In the genomic region with DNA sequence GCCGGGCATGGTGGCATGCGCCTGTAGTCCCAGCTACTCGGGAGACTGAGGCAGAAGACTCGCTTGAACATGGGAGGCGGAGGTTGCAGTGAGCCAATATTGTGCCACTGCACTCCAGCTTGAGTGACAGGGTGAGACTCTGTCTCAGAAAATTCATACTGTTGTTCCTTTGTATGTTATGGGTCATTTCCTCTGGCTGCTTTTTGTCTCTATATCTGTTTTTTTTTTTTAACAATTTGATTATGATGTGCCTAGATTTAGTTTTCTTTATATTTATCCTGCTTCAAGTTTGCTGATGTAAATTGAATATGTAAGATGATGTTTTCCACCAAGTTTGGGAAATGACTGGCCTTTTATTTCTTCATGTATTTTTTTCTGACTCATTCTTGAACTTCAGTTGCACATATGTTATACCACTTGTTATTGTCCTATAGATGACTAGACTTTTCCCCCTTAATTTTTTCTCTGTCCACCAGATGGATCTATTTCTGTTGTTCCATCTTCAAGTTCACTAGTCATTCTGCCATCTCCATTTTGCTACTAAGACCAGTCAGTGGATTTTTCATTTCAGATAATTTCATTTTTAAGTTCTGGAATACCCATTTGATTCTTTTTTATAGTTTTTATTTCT, we compare ENCODE assay signal across 28 cellular contexts.
DNase-seq lines count a peak whose midpoint lies in the region; ATAC-seq, FAIRE-seq and TF ChIP-seq lines count a peak whose summit lies in the region.
"Had no signal": no experiment of that assay in that cellular context is flagged by ENCODE, and none has a peak within 500 bp of the region (broad histone marks: within the 10 kb centered on the region; RNA-seq: fewer than 3 reads in every experiment).

No MANE protein-coding gene starts in this region.

- 96 to 99% (median 98%) methylated on average over 5 of the region's 5 CpGs for WGBS in psoas muscle, 3 donors

- ATAC-seq in activated B cell treated with CpG ODN at 0.5 μM for 24 hours (ENCODE audit: low read depth) (no peak), psoas muscle (no peak)
- ATAC-seq: body of pancreas, HCT116, Right ventricle myocardium inferior had no signal

- FAIRE-seq in GM12892 (lab: Jason Lieb, UNC) (peak; percentile 40), islet of Langerhans (lab: Jason Lieb, UNC) (peak; percentile 27)
- FAIRE-seq: A204.1, frontal cortex, G401.6 had no signal

- no peak overlapping the region for H3K27ac ChIP-seq in effector memory CD4-positive, alpha-beta T cell (ENCODE audit: insufficient read depth, low read length, poor library complexity, severe bottlenecking)
- H3K27ac ChIP-seq in psoas muscle, result no peak overlapping the region
- H3K27ac ChIP-seq: body of pancreas, hepatocyte, neural progenitor cell, tibial nerve had no signal

- POLR2A ChIA-PET in activated CD4-positive, alpha-beta memory T cell treated with anti-CD3 and anti-CD28 coated beads for 36 hours (lab: Charles Lee), result no interaction called here
- POLR2A ChIA-PET in activated CD4-positive, alpha-beta memory T cell treated with anti-CD3 and anti-CD28 coated beads, Interleukin-2, amount 10 ng/mL, durations not matched to agents 7 days and 5 days (lab: Charles Lee), result no interaction called here
- POLR2A ChIA-PET in activated B cell treated with CpG ODN at 0.5 μM for 24 hours (lab: Charles Lee), result no interaction called here

- H3K36me3 ChIP-seq in effector memory CD4-positive, alpha-beta T cell (ENCODE audit: control insufficient read depth, insufficient read depth, low read length), result peaks cover 7% of the 10 kb centered on the region
- H3K36me3 ChIP-seq in psoas muscle (ENCODE audit: insufficient read depth in 1 of 2, low read depth in 1 of 2), result peaks cover 4 to 59% of the 10 kb centered on the region in 2 donors
- H3K36me3 ChIP-seq: neural progenitor cell had no signal

- no peak for DNase-seq in activated CD4-positive, alpha-beta memory T cell treated with anti-CD3 and anti-CD28 coated beads for 36 hours
- DNase-seq in activated CD4-positive, alpha-beta memory T cell treated with anti-CD3 and anti-CD28 coated beads, Interleukin-2, amount 10 ng/mL, durations not matched to agents 7 days and 5 days, result no peak
- no peak for DNase-seq in GM12892 (ENCODE audit: insufficient read length)
- no peak for DNase-seq in activated B cell treated with CpG ODN at 0.5 μM for 24 hours
- DNase-seq in effector memory CD4-positive, alpha-beta T cell, result no peak
- no peak for DNase-seq in iPS-NIHi7 (ENCODE audit: extremely low spot score)
- DNase-seq in psoas muscle, result no peak
- DNase-seq: activated CD4-positive, CD25-positive, alpha-beta regulatory T cell treated with anti-CD3 and anti-CD28 coated beads, Interleukin-2, amount 50 U/mL, for 72 hours; activated CD8-positive, alpha-beta memory T cell treated with anti-CD3 and anti-CD28 coated beads, Interleukin-2, amount 50 U/mL, for 4 hours; activated naive CD8-positive, alpha-beta T cell treated with anti-CD3 and anti-CD28 coated beads, Interleukin-2, amount 10 ng/mL, durations not matched to agents 7 days and 5 days; body of pancreas; CD8-positive, alpha-beta memory T cell; DMS153; effector CD4-positive, alpha-beta T cell; islet precursor cell; NCI-H187; NCI-H82; stimulated activated CD4-positive, alpha-beta T cell treated with anti-CD3 and anti-CD28 coated beads, Interleukin-1b, Interleukin-23, amount 100 ng/mL, for 48 hours had no signal

- H3K36me3 Mint-ChIP-seq in activated CD4-positive, alpha-beta memory T cell treated with anti-CD3 and anti-CD28 coated beads for 36 hours, result peaks cover 49% of the 10 kb centered on the region
- H3K36me3 Mint-ChIP-seq in activated CD4-positive, alpha-beta memory T cell treated with anti-CD3 and anti-CD28 coated beads, Interleukin-2, amount 10 ng/mL, durations not matched to agents 7 days and 5 days (ENCODE audit: low read depth), result peaks cover 17% of the 10 kb centered on the region
- H3K36me3 Mint-ChIP-seq in activated B cell treated with CpG ODN at 0.5 μM for 24 hours (ENCODE audit: low read depth), result peaks cover 93% of the 10 kb centered on the region

- CTCF ChIA-PET in activated CD4-positive, alpha-beta memory T cell treated with anti-CD3 and anti-CD28 coated beads for 36 hours (lab: Charles Lee), result interaction anchor here (0.9 to 1.6 kb wide), 2 partner anchors 28 to 65 kb away, joined by 3 read pairs; no protein-coding TSS in a partner anchor
- CTCF ChIA-PET in activated CD4-positive, alpha-beta memory T cell treated with anti-CD3 and anti-CD28 coated beads, Interleukin-2, amount 10 ng/mL, durations not matched to agents 7 days and 5 days (lab: Charles Lee), result no interaction called here
- CTCF ChIA-PET in activated B cell treated with CpG ODN at 0.5 μM for 24 hours (lab: Charles Lee), result no interaction called here

- no peaks in the 10 kb centered on the region for H3K4me1 ChIP-seq in effector memory CD4-positive, alpha-beta T cell (ENCODE audit: control insufficient read depth, insufficient read depth, low read length, poor library complexity, severe bottlenecking)
- H3K4me1 ChIP-seq in psoas muscle, result no peaks in the 10 kb centered on the region
- H3K4me1 ChIP-seq: body of pancreas, neural progenitor cell, tibial nerve had no signal

- H3K27ac Mint-ChIP-seq in activated CD4-positive, alpha-beta memory T cell treated with anti-CD3 and anti-CD28 coated beads for 36 hours, result peak overlapping the region; percentile 79
- H3K27ac Mint-ChIP-seq in activated CD4-positive, alpha-beta memory T cell treated with anti-CD3 and anti-CD28 coated beads, Interleukin-2, amount 10 ng/mL, durations not matched to agents 7 days and 5 days, result no peak overlapping the region
- H3K27ac Mint-ChIP-seq in activated B cell treated with CpG ODN at 0.5 μM for 24 hours, result peak overlapping the region; percentile 21
- H3K27ac Mint-ChIP-seq: activated naive CD8-positive, alpha-beta T cell treated with anti-CD3 and anti-CD28 coated beads, Interleukin-2, amount 10 ng/mL, durations not matched to agents 7 days and 5 days; neural progenitor cell; progenitor cell of endocrine pancreas had no signal

- TF ChIP-seq CTCF in activated B cell treated with CpG ODN at 0.5 μM for 24 hours (IDR thresholded peaks at IDR 0.05) (no peak), psoas muscle (IDR thresholded peaks at IDR 0.05) (no peak)

- H3K4me3 Mint-ChIP-seq in activated CD4-positive, alpha-beta memory T cell treated with anti-CD3 and anti-CD28 coated beads for 36 hours, result no peak overlapping the region
- no peak overlapping the region for H3K4me3 Mint-ChIP-seq in activated CD4-positive, alpha-beta memory T cell treated with anti-CD3 and anti-CD28 coated beads, Interleukin-2, amount 10 ng/mL, durations not matched to agents 7 days and 5 days
- no peak overlapping the region for H3K4me3 Mint-ChIP-seq in activated B cell treated with CpG ODN at 0.5 μM for 24 hours
- H3K4me3 Mint-ChIP-seq: activated naive CD8-positive, alpha-beta T cell treated with anti-CD3 and anti-CD28 coated beads, Interleukin-2, amount 10 ng/mL, durations not matched to agents 7 days and 5 days; CD8-positive, alpha-beta memory T cell; neural progenitor cell had no signal

- H3K4me3 ChIP-seq in effector memory CD4-positive, alpha-beta T cell (ENCODE audit: insufficient read depth, low read depth, low read length, poor library complexity, severe bottlenecking), result no peak overlapping the region
- H3K4me3 ChIP-seq in psoas muscle, result no peak overlapping the region
- H3K4me3 ChIP-seq: body of pancreas, hepatocyte, neural progenitor cell, tibial nerve had no signal

- no peaks in the 10 kb centered on the region for H3K9me3 ChIP-seq in effector memory CD4-positive, alpha-beta T cell (ENCODE audit: control insufficient read depth, low read length)
- H3K9me3 ChIP-seq in psoas muscle, result no peaks in the 10 kb centered on the region
- H3K9me3 ChIP-seq: body of pancreas, tibial nerve had no signal

- H3K4me1 Mint-ChIP-seq in activated CD4-positive, alpha-beta memory T cell treated with anti-CD3 and anti-CD28 coated beads for 36 hours (ENCODE audit: low read depth), result peaks cover 24% of the 10 kb centered on the region
- H3K4me1 Mint-ChIP-seq in activated CD4-positive, alpha-beta memory T cell treated with anti-CD3 and anti-CD28 coated beads, Interleukin-2, amount 10 ng/mL, durations not matched to agents 7 days and 5 days, result peaks cover 10% of the 10 kb centered on the region
- H3K4me1 Mint-ChIP-seq in activated B cell treated with CpG ODN at 0.5 μM for 24 hours, result peaks cover 12% of the 10 kb centered on the region
- H3K4me1 Mint-ChIP-seq: neural progenitor cell had no signal

- no peak for TF ChIP-seq POLR2A in GM12892 (IDR thresholded peaks at IDR 0.05; ENCODE audit: low read depth, low read length)

- H3K27me3 ChIP-seq in effector memory CD4-positive, alpha-beta T cell (replicated peaks; ENCODE audit: control insufficient read depth, insufficient read depth, low read length, poor library complexity, severe bottlenecking), result no peaks in the 10 kb centered on the region
- no peaks in the 10 kb centered on the region for H3K27me3 ChIP-seq in psoas muscle (ENCODE audit: insufficient read depth in 3 of 3, low read length in 2 of 3)
- H3K27me3 ChIP-seq: body of pancreas, hepatocyte, neural progenitor cell, tibial nerve had no signal

- peaks cover 5% of the 10 kb centered on the region for H3K9me3 Mint-ChIP-seq in activated CD4-positive, alpha-beta memory T cell treated with anti-CD3 and anti-CD28 coated beads for 36 hours
- peaks cover 2% of the 10 kb centered on the region for H3K9me3 Mint-ChIP-seq in activated CD4-positive, alpha-beta memory T cell treated with anti-CD3 and anti-CD28 coated beads, Interleukin-2, amount 10 ng/mL, durations not matched to agents 7 days and 5 days
- peaks cover 5% of the 10 kb centered on the region for H3K9me3 Mint-ChIP-seq in activated B cell treated with CpG ODN at 0.5 μM for 24 hours
- H3K9me3 Mint-ChIP-seq: activated naive CD8-positive, alpha-beta T cell treated with anti-CD3 and anti-CD28 coated beads, Interleukin-2, amount 10 ng/mL, durations not matched to agents 7 days and 5 days had no signal

- no peaks in the 10 kb centered on the region for H3K27me3 Mint-ChIP-seq in activated CD4-positive, alpha-beta memory T cell treated with anti-CD3 and anti-CD28 coated beads for 36 hours
- H3K27me3 Mint-ChIP-seq in activated CD4-positive, alpha-beta memory T cell treated with anti-CD3 and anti-CD28 coated beads, Interleukin-2, amount 10 ng/mL, durations not matched to agents 7 days and 5 days, result no peaks in the 10 kb centered on the region
- H3K27me3 Mint-ChIP-seq in activated B cell treated with CpG ODN at 0.5 μM for 24 hours, result no peaks in the 10 kb centered on the region
- H3K27me3 Mint-ChIP-seq: activated naive CD8-positive, alpha-beta T cell treated with anti-CD3 and anti-CD28 coated beads, Interleukin-2, amount 10 ng/mL, durations not matched to agents 7 days and 5 days; CD8-positive, alpha-beta memory T cell; progenitor cell of endocrine pancreas had no signal

- intact Hi-C loops in activated CD4-positive, alpha-beta memory T cell treated with anti-CD3 and anti-CD28 coated beads for 36 hours (cut with micrococcal nuclease), result loop anchor here (1.0 to 2.0 kb wide), 4 partner anchors 30 to 402 kb away; a partner anchor contains a TSS
- intact Hi-C loops in activated B cell treated with CpG ODN at 0.5 μM for 24 hours (cut with micrococcal nuclease) (no loop called here), psoas muscle (cut with DNase I) (no loop called here)
